ENCODE assay signal across 19 cellular contexts in the genomic region with DNA sequence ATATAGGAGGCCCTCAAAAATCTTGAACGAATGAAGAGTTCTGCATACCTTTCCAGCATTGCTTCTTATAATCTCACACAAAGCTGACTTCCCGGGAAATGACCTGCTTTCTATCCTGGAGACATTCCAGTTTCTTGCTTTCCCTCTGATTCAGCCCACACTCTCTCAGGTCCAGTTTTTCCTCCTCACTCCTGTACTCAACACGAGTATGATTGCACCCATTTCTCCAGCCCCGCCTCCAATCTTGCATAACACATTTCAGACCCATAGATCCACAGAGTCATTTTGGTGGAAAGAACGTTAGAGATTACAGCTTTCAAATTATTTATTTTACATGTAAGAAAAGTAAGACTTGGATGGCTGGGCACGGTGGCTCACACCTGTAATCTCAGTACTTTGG.
"Had no signal": no experiment of that assay in that cellular context is flagged by ENCODE, and none has a peak within 500 bp of the region (broad histone marks: within the 10 kb centered on the region; RNA-seq: fewer than 3 reads in every experiment).

No MANE protein-coding gene starts in this region.

- DNase-seq: activated CD8-positive, alpha-beta memory T cell treated with anti-CD3 and anti-CD28 coated beads for 24 hours; activated CD8-positive, alpha-beta memory T cell treated with anti-CD3 and anti-CD28 coated beads, Interleukin-2, amount 50 U/mL, for 4 hours; activated naive CD4-positive, alpha-beta T cell; activated T-cell treated with anti-CD3 and anti-CD28 coated beads, Interleukin-2, amount 50 U/mL, for 24 hours; amniotic stem cell; caudate nucleus; effector memory CD8-positive, alpha-beta T cell; foreskin melanocyte; glutamatergic neuron; hippocampal formation; right lobe of liver; small intestine; stimulated activated CD4-positive, alpha-beta T cell treated with anti-CD3 and anti-CD28 coated beads, Interleukin-2, amount 100 ng/mL, for 24 hours; stimulated activated naive CD8-positive, alpha-beta T cell treated with anti-CD3 and anti-CD28 coated beads, Interleukin-15, amount 100 ng/mL, for 72 hours; T1000; tibial artery had no signal

- H3K4me1 ChIP-seq: right lobe of liver, tibial artery had no signal

- H3K4me3 ChIP-seq: right lobe of liver, tibial artery had no signal

- H3K9me3 ChIP-seq: right lobe of liver, tibial artery had no signal

- H3K36me3 ChIP-seq: right lobe of liver, tibial artery had no signal

- H3K27ac ChIP-seq: right lobe of liver, tibial artery had no signal

- H3K27me3 ChIP-seq: right lobe of liver, tibial artery had no signal

- ATAC-seq: activated T-helper 17 cell treated with anti-CD3 and anti-CD28 coated beads, Interleukin-2, amount 50 U/mL, for 72 hours; effector memory CD8-positive, alpha-beta T cell; right lobe of liver; stimulated activated effector memory CD8-positive, alpha-beta T cell treated with anti-CD3 and anti-CD28 coated beads, Interleukin-12 subunit alpha, Interleukin-12 subunit beta, amount 100 ng/mL, for 72 hours; stimulated activated naive CD8-positive, alpha-beta T cell treated with anti-CD3 and anti-CD28 coated beads, Interleukin-15, amount 100 ng/mL, for 72 hours; WTC11 had no signal
